ENCODE assay signal across 27 cellular contexts in genomic region chr10:91976324-91977051, GRCh38. TPM values are rescaled to one million over a fixed set of nuclear protein-coding genes. Genes with fewer than 3 reads are reported as not detected.
DNase-seq lines count a peak whose midpoint lies in the region; ATAC-seq and TF ChIP-seq lines count a peak whose summit lies in the region.
"Had no signal": no experiment of that assay in that cellular context is flagged by ENCODE, and none has a peak within 500 bp of the region (broad histone marks: within the 10 kb centered on the region; RNA-seq: fewer than 3 reads in every experiment).

No MANE protein-coding gene starts in this region.

- no peaks in the 10 kb centered on the region for H3K27me3 ChIP-seq in CD8-positive, alpha-beta T cell (ENCODE audit: insufficient read depth, low read length)
- H3K27me3 ChIP-seq: body of pancreas, left lung, transverse colon had no signal

- H3K27ac Mint-ChIP-seq in activated naive CD4-positive, alpha-beta T cell treated with anti-CD3 and anti-CD28 coated beads, Interleukin-2, amount 50 U/mL, for 24 hours, result peak overlapping the region; percentile 99
- H3K27ac Mint-ChIP-seq in activated naive CD8-positive, alpha-beta T cell treated with anti-CD3 and anti-CD28 coated beads for 36 hours, result peak overlapping the region; percentile 93
- H3K27ac Mint-ChIP-seq in osteocyte (ENCODE audit: unreplicated experiment), result peak overlapping the region; percentile 5
- no peak overlapping the region for H3K27ac Mint-ChIP-seq in CD8-positive, alpha-beta T cell
- no peak overlapping the region for H3K27ac Mint-ChIP-seq in MCF 10A (ENCODE audit: low read depth, unreplicated experiment)

- no peaks in the 10 kb centered on the region for H3K27me3 Mint-ChIP-seq in activated naive CD4-positive, alpha-beta T cell treated with anti-CD3 and anti-CD28 coated beads, Interleukin-2, amount 50 U/mL, for 24 hours
- no peaks in the 10 kb centered on the region for H3K27me3 Mint-ChIP-seq in activated naive CD8-positive, alpha-beta T cell treated with anti-CD3 and anti-CD28 coated beads for 36 hours
- H3K27me3 Mint-ChIP-seq in osteocyte (ENCODE audit: unreplicated experiment) (no peaks in the 10 kb centered on the region), MCF 10A (ENCODE audit: insufficient read depth, unreplicated experiment) (no peaks in the 10 kb centered on the region)
- no peaks in the 10 kb centered on the region for H3K27me3 Mint-ChIP-seq in CD8-positive, alpha-beta T cell (ENCODE audit: low read depth)
- H3K27me3 Mint-ChIP-seq: CD4-positive, alpha-beta memory T cell had no signal

- H3K4me1 ChIP-seq in CD8-positive, alpha-beta T cell (ENCODE audit: insufficient read depth, low read length), result no peaks in the 10 kb centered on the region
- H3K4me1 ChIP-seq: HAP-1, left lung, transverse colon had no signal

- H3K36me3 ChIP-seq in CD8-positive, alpha-beta T cell (ENCODE audit: insufficient read depth, low read length), result no peaks in the 10 kb centered on the region

- POLR2A ChIA-PET in CD8-positive, alpha-beta T cell (lab: Charles Lee), result no interaction called here
- POLR2A ChIA-PET in MCF 10A (lab: Yijun Ruan, JAX), result interaction anchor here (1.0 kb wide), 1 partner anchor 12 kb away, joined by 3 read pairs; no protein-coding TSS in a partner anchor

- peak overlapping the region; percentile 65 for H3K4me3 Mint-ChIP-seq in activated naive CD4-positive, alpha-beta T cell treated with anti-CD3 and anti-CD28 coated beads, Interleukin-2, amount 50 U/mL, for 24 hours
- no peak overlapping the region for H3K4me3 Mint-ChIP-seq in activated naive CD8-positive, alpha-beta T cell treated with anti-CD3 and anti-CD28 coated beads for 36 hours
- H3K4me3 Mint-ChIP-seq in osteocyte (ENCODE audit: unreplicated experiment), result no peak overlapping the region
- no peak overlapping the region for H3K4me3 Mint-ChIP-seq in CD8-positive, alpha-beta T cell
- no peak overlapping the region for H3K4me3 Mint-ChIP-seq in MCF 10A (ENCODE audit: unreplicated experiment)
- H3K4me3 Mint-ChIP-seq: CD4-positive, alpha-beta memory T cell had no signal

- H3K36me3 Mint-ChIP-seq in activated naive CD4-positive, alpha-beta T cell treated with anti-CD3 and anti-CD28 coated beads, Interleukin-2, amount 50 U/mL, for 24 hours, result peaks cover 31% of the 10 kb centered on the region
- peaks cover 68% of the 10 kb centered on the region for H3K36me3 Mint-ChIP-seq in activated naive CD8-positive, alpha-beta T cell treated with anti-CD3 and anti-CD28 coated beads for 36 hours
- H3K36me3 Mint-ChIP-seq in osteocyte (ENCODE audit: unreplicated experiment), result peaks cover 52% of the 10 kb centered on the region
- H3K36me3 Mint-ChIP-seq in CD8-positive, alpha-beta T cell, result peaks cover 75% of the 10 kb centered on the region
- H3K36me3 Mint-ChIP-seq in MCF 10A (ENCODE audit: insufficient read depth, unreplicated experiment), result peaks cover 18% of the 10 kb centered on the region

- H3K4me1 Mint-ChIP-seq in activated naive CD4-positive, alpha-beta T cell treated with anti-CD3 and anti-CD28 coated beads, Interleukin-2, amount 50 U/mL, for 24 hours, result peaks cover 32% of the 10 kb centered on the region
- peaks cover 41% of the 10 kb centered on the region for H3K4me1 Mint-ChIP-seq in activated naive CD8-positive, alpha-beta T cell treated with anti-CD3 and anti-CD28 coated beads for 36 hours
- H3K4me1 Mint-ChIP-seq in osteocyte (ENCODE audit: unreplicated experiment) (peaks cover 3% of the 10 kb centered on the region), MCF 10A (ENCODE audit: insufficient read depth, unreplicated experiment) (peaks cover 5% of the 10 kb centered on the region)
- H3K4me1 Mint-ChIP-seq in CD8-positive, alpha-beta T cell (ENCODE audit: low read depth), result no peaks in the 10 kb centered on the region

- TF ChIP-seq CTCF in osteocyte (IDR thresholded peaks at IDR 0.05) (no peak), MCF 10A (IDR thresholded peaks at IDR 0.05; ENCODE audit: unreplicated experiment) (no peak)
- TF ChIP-seq CTCF in CD8-positive, alpha-beta T cell (IDR thresholded peaks at IDR 0.05), result no peak

- no TSS peak for BruUV-seq in MCF 10A (replicated peaks; lab: Mats Ljungman, UMichigan)

- no peaks in the 10 kb centered on the region for H3K9me3 ChIP-seq in CD8-positive, alpha-beta T cell (ENCODE audit: low read length)
- H3K9me3 ChIP-seq: A549, body of pancreas, HAP-1, left lung, transverse colon had no signal

- no peak overlapping the region for H3K4me3 ChIP-seq in CD8-positive, alpha-beta T cell (ENCODE audit: low read depth, low read length)
- H3K4me3 ChIP-seq: A549, body of pancreas, HAP-1, K562, left lung, skin epidermis, transverse colon had no signal

- no peaks in the 10 kb centered on the region for H3K9me3 Mint-ChIP-seq in activated naive CD4-positive, alpha-beta T cell treated with anti-CD3 and anti-CD28 coated beads, Interleukin-2, amount 50 U/mL, for 24 hours
- no peaks in the 10 kb centered on the region for H3K9me3 Mint-ChIP-seq in activated naive CD8-positive, alpha-beta T cell treated with anti-CD3 and anti-CD28 coated beads for 36 hours
- H3K9me3 Mint-ChIP-seq in osteocyte (ENCODE audit: unreplicated experiment) (no peaks in the 10 kb centered on the region), MCF 10A (ENCODE audit: unreplicated experiment) (no peaks in the 10 kb centered on the region)
- no peaks in the 10 kb centered on the region for H3K9me3 Mint-ChIP-seq in CD8-positive, alpha-beta T cell

- no peak for DNase-seq in activated naive CD4-positive, alpha-beta T cell treated with Interleukin-2 at 50 U/mL for 16 hours
- peak; percentile 22 for DNase-seq in NCI-H82 treated with DMSO at 0.1 percent for 48 hours (lab: John Stamatoyannopoulos, UW; ENCODE audit: unreplicated experiment)
- DNase-seq in activated naive CD8-positive, alpha-beta T cell treated with anti-CD3 and anti-CD28 coated beads for 36 hours, result no peak
- no peak for DNase-seq in osteocyte (ENCODE audit: extremely low spot score, unreplicated experiment)
- DNase-seq in CD8-positive, alpha-beta T cell, result no peak
- no peak for DNase-seq in MCF 10A (ENCODE audit: unreplicated experiment)
- no peak for DNase-seq in NCI-H69 (lab: John Stamatoyannopoulos, UW)
- DNase-seq: activated CD4-positive, alpha-beta T cell treated with anti-CD3 and anti-CD28 coated beads for 48 hours; activated effector memory CD4-positive, alpha-beta T cell treated with anti-CD3 and anti-CD28 coated beads, Interleukin-2, amount 50 U/mL, for 16 hours; AML-193; body of pancreas; CD4-positive, alpha-beta memory T cell; DMS 273 treated with DMSO at 0.1 percent for 48 hours; glutamatergic neuron; left lung; NCI-H1105; NCI-H187 treated with DMSO at 0.1 percent for 48 hours; NCI-H526; nucleus accumbens; transverse colon had no signal

- CTCF ChIA-PET in CD8-positive, alpha-beta T cell (lab: Charles Lee), result interaction anchor here (1.3 kb wide), 1 partner anchor 17 kb away, joined by 3 read pairs; no protein-coding TSS in a partner anchor
- CTCF ChIA-PET in MCF 10A (lab: Yijun Ruan, JAX), result interaction anchor here (0.6 to 1.0 kb wide), 2 partner anchors 13 to 24 kb away, joined by 3 read pairs; no protein-coding TSS in a partner anchor

- no peak for ATAC-seq in CD8-positive, alpha-beta T cell
- ATAC-seq: body of pancreas, K562, left lung had no signal

- H3K27ac ChIP-seq in CD8-positive, alpha-beta T cell (ENCODE audit: low read depth, low read length), result no peak overlapping the region
- H3K27ac ChIP-seq: A549, body of pancreas, epithelial cell of prostate, left lung, skin epidermis, transverse colon, VCaP had no signal

- intact Hi-C loops in CD8-positive, alpha-beta T cell (cut with DNase I, micrococcal nuclease), result no loop called here
- intact Hi-C loops in MCF 10A (cut with micrococcal nuclease), result no loop called here

RNA-seq across cellular contexts. Expression of gene BTAF1, which starts 52.9 kb away (rescaled TPM):
- 10 to 100 TPM; 53.9 to 58.6 TPM for total RNA-seq in activated naive CD8-positive, alpha-beta T cell treated with anti-CD3 and anti-CD28 coated beads for 36 hours
- total RNA-seq in osteocyte (32.4 and 34.6 TPM in 2 replicates), MCF 10A (2022) (35.5 and 37.0 TPM in 2 replicates)
- total RNA-seq in CD8-positive, alpha-beta T cell, result 10 to 100 TPM; 88.6 to 90.7 TPM

Comparison
In these comparisons a context has a peak if more than half of its experiments do, and no peak if none do; other contexts are left out.
1. H3K27ac Mint-ChIP-seq: peak in activated naive CD4-positive, alpha-beta T cell treated with anti-CD3 and anti-CD28 coated beads, Interleukin-2, amount 50 U/mL, for 24 hours (single experiment), activated naive CD8-positive, alpha-beta T cell treated with anti-CD3 and anti-CD28 coated beads for 36 hours (single experiment) and osteocyte (single experiment); none in CD8-positive, alpha-beta T cell (single experiment) and MCF 10A (single experiment).